Comparison of ENCODE assay signal across 12 cellular contexts in the genomic region with DNA sequence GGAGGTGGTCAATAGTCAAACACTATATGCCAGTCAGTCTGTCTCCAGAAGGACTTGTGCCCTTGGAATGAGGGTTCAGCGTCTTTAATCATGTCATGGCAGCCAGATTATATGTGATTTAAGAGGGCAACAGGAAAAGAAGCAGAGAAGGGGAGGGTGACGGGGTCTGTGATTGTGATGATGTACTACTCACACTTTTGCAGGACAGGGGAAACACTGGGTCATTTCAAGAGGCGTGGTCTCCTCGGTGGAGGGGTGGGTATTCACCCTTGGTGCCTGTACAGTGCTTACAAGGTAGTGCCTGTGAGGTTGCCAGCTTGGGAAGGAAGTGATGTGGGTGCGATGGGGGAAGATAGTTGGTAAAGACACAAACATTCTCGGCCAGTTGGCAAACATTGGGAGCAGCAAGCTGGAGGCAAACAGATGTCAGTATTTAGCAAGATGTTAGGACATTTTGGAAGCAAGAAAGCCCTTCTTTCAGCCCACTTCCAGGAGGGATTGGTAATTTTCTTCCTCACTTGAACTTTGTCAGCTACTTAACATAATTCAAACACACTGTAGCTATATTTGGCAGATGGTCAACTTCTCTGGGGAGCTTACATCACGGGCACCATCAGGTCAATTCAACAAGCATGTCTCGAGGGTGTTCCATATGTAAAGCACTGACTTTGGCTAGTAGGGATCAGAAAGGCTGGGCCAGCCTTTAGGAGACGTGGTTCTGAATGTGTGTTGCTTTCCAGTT. TPM values are rescaled to one million over a fixed set of nuclear protein-coding genes. Genes with fewer than 3 reads are reported as not detected.
DNase-seq lines count a peak whose midpoint lies in the region; ATAC-seq and TF ChIP-seq lines count a peak whose summit lies in the region.
"Had no signal": no experiment of that assay in that cellular context is flagged by ENCODE, and none has a peak within 500 bp of the region (broad histone marks: within the 10 kb centered on the region; RNA-seq: fewer than 3 reads in every experiment).

No MANE protein-coding gene starts in this region.

- no peaks in the 10 kb centered on the region for H3K36me3 Mint-ChIP-seq in endodermal cell (ENCODE audit: low read depth)
- no peaks in the 10 kb centered on the region for H3K36me3 Mint-ChIP-seq in stimulated activated memory B cell treated with anti-CD40 and anti-IgM and Interleukin-4, amounts not matched to agents 10 μg/mL and 1 μg/mL and 100 μg/mL, for 72 hours
- no peaks in the 10 kb centered on the region for H3K36me3 Mint-ChIP-seq in T-helper 17 cell (ENCODE audit: low read depth)
- H3K36me3 Mint-ChIP-seq in type B pancreatic cell, result no peaks in the 10 kb centered on the region
- H3K36me3 Mint-ChIP-seq: CD4-positive, alpha-beta memory T cell; stimulated activated naive B cell treated with anti-CD40 and anti-IgM and Interleukin-4, amounts not matched to agents 10 μg/mL and 1 μg/mL and 100 μg/mL, for 72 hours had no signal

- no peak for ATAC-seq in stimulated activated memory B cell treated with anti-CD40 and anti-IgM and Interleukin-4, amounts not matched to agents 10 μg/mL and 1 μg/mL and 100 μg/mL, for 72 hours
- ATAC-seq in T-helper 17 cell, result no peak
- ATAC-seq: stimulated activated naive B cell treated with anti-CD40 and anti-IgM and Interleukin-4, amounts not matched to agents 10 μg/mL and 1 μg/mL and 100 μg/mL, for 72 hours had no signal

- DNase-seq in Daoy (ENCODE audit: low read depth), result peak; percentile 15
- DNase-seq in NCI-H2171 treated with DMSO at 0.1 percent for 48 hours (lab: John Stamatoyannopoulos, UW), result peak; percentile 75
- no peak for DNase-seq in endodermal cell
- peak; percentile 77 for DNase-seq in posterior vena cava (ENCODE audit: low spot score)
- DNase-seq in T-helper 17 cell, result no peak
- no peak for DNase-seq in stimulated activated CD4-positive, alpha-beta T cell treated with anti-CD3 and anti-CD28 coated beads, Interleukin-15, amount 100 ng/mL, for 24 hours
- DNase-seq in type B pancreatic cell (ENCODE audit: extremely low spot score, unreplicated experiment), result no peak
- DNase-seq: CD4-positive, alpha-beta memory T cell; effector memory CD4-positive, alpha-beta T cell; stimulated activated CD4-positive, alpha-beta T cell treated with anti-CD3 and anti-CD28 coated beads, Interleukin-1b, Interleukin-23, amount 100 ng/mL, for 48 hours; stimulated activated naive B cell treated with anti-CD40 and anti-IgM and Interleukin-4, amounts not matched to agents 10 μg/mL and 1 μg/mL and 100 μg/mL, for 72 hours had no signal

- peaks cover 1% of the 10 kb centered on the region for H3K9me3 ChIP-seq in endodermal cell (ENCODE audit: control insufficient read depth, low read length)
- no peaks in the 10 kb centered on the region for H3K9me3 ChIP-seq in T-helper 17 cell (ENCODE audit: control insufficient read depth, low read length, poor library complexity, severe bottlenecking)

- H3K4me3 ChIP-seq in endodermal cell (ENCODE audit: low read length), result no peak overlapping the region

- 93 to 95% methylated on average over 7 to 9 of the region's 9 CpGs for whole genome bisulfite sequencing in endodermal cell (ENCODE audit: insufficient coverage in 1 of 2, insufficient read length in 1 of 2), 2 experiments

- H3K27me3 Mint-ChIP-seq in endodermal cell (ENCODE audit: insufficient read depth) (peaks cover 2% of the 10 kb centered on the region), T-helper 17 cell (peaks cover 24% of the 10 kb centered on the region), type B pancreatic cell (no peaks in the 10 kb centered on the region)
- H3K27me3 Mint-ChIP-seq in stimulated activated memory B cell treated with anti-CD40 and anti-IgM and Interleukin-4, amounts not matched to agents 10 μg/mL and 1 μg/mL and 100 μg/mL, for 72 hours, result no peaks in the 10 kb centered on the region

- H3K4me1 Mint-ChIP-seq in endodermal cell (peaks cover 2% of the 10 kb centered on the region), T-helper 17 cell (no peaks in the 10 kb centered on the region), type B pancreatic cell (ENCODE audit: unreplicated experiment) (peaks cover 4% of the 10 kb centered on the region)
- H3K4me1 Mint-ChIP-seq in stimulated activated memory B cell treated with anti-CD40 and anti-IgM and Interleukin-4, amounts not matched to agents 10 μg/mL and 1 μg/mL and 100 μg/mL, for 72 hours, result no peaks in the 10 kb centered on the region
- H3K4me1 Mint-ChIP-seq: CD4-positive, alpha-beta memory T cell; stimulated activated naive B cell treated with anti-CD40 and anti-IgM and Interleukin-4, amounts not matched to agents 10 μg/mL and 1 μg/mL and 100 μg/mL, for 72 hours had no signal

- H3K36me3 ChIP-seq in endodermal cell (ENCODE audit: control insufficient read depth, insufficient read depth, low read length), result no peaks in the 10 kb centered on the region

- peak overlapping the region; percentile 83 for H3K27ac ChIP-seq in endodermal cell (ENCODE audit: low read depth, low read length)

- no peaks in the 10 kb centered on the region for H3K4me1 ChIP-seq in endodermal cell (ENCODE audit: control insufficient read depth, insufficient read depth, low read length)

- H3K9me3 Mint-ChIP-seq in endodermal cell (no peaks in the 10 kb centered on the region), type B pancreatic cell (no peaks in the 10 kb centered on the region)
- H3K9me3 Mint-ChIP-seq in stimulated activated memory B cell treated with anti-CD40 and anti-IgM and Interleukin-4, amounts not matched to agents 10 μg/mL and 1 μg/mL and 100 μg/mL, for 72 hours, result no peaks in the 10 kb centered on the region
- H3K9me3 Mint-ChIP-seq: stimulated activated naive B cell treated with anti-CD40 and anti-IgM and Interleukin-4, amounts not matched to agents 10 μg/mL and 1 μg/mL and 100 μg/mL, for 72 hours had no signal

- H3K27ac Mint-ChIP-seq in endodermal cell, result no peak overlapping the region
- H3K27ac Mint-ChIP-seq in stimulated activated memory B cell treated with anti-CD40 and anti-IgM and Interleukin-4, amounts not matched to agents 10 μg/mL and 1 μg/mL and 100 μg/mL, for 72 hours, result no peak overlapping the region
- no peak overlapping the region for H3K27ac Mint-ChIP-seq in T-helper 17 cell
- H3K27ac Mint-ChIP-seq in type B pancreatic cell, result no peak overlapping the region
- H3K27ac Mint-ChIP-seq: CD4-positive, alpha-beta memory T cell; stimulated activated naive B cell treated with anti-CD40 and anti-IgM and Interleukin-4, amounts not matched to agents 10 μg/mL and 1 μg/mL and 100 μg/mL, for 72 hours had no signal

- intact Hi-C loops in posterior vena cava (cut with DNase I), result no loop called here

- H3K9ac ChIP-seq in endodermal cell (ENCODE audit: extremely low read depth, low read length, poor library complexity, severe bottlenecking), result no peak overlapping the region

- TF ChIP-seq CTCF in endodermal cell (conservative IDR thresholded peaks at IDR 0.05) (no peak), type B pancreatic cell (conservative IDR thresholded peaks at IDR 0.05) (no peak)

- H3K4me3 Mint-ChIP-seq in endodermal cell, result no peak overlapping the region
- H3K4me3 Mint-ChIP-seq in stimulated activated memory B cell treated with anti-CD40 and anti-IgM and Interleukin-4, amounts not matched to agents 10 μg/mL and 1 μg/mL and 100 μg/mL, for 72 hours, result no peak overlapping the region
- H3K4me3 Mint-ChIP-seq in T-helper 17 cell, result no peak overlapping the region
- H3K4me3 Mint-ChIP-seq in type B pancreatic cell, result no peak overlapping the region
- H3K4me3 Mint-ChIP-seq: CD4-positive, alpha-beta memory T cell; stimulated activated naive B cell treated with anti-CD40 and anti-IgM and Interleukin-4, amounts not matched to agents 10 μg/mL and 1 μg/mL and 100 μg/mL, for 72 hours had no signal

- peaks cover 5% of the 10 kb centered on the region for H3K27me3 ChIP-seq in endodermal cell (ENCODE audit: control insufficient read depth, insufficient read depth, low read length, poor library complexity, severe bottlenecking)

RNA-seq across cellular contexts. Expression of a gene that starts 30.2 kb away (rescaled TPM):
- total RNA-seq in Daoy (2014; rRNA removed; shearing (Covaris generic)), result 2.5 and 6.7 TPM in 2 replicates
- total RNA-seq in endodermal cell (10 to 100 TPM; 17.2 to 18.4 TPM), posterior vena cava (100 to 1,000 TPM in 1 of 2 donors, 10 to 100 TPM in 1; 63.2 to 118 TPM), T-helper 17 cell (1 to 10 TPM; 4.9 to 5.9 TPM), type B pancreatic cell (ENCODE audit: low replicate concordance) (36.4 and 57.0 TPM in 2 replicates)
- polyA plus RNA-seq in endodermal cell (2013, experiment 1 of 2), result 24.4 TPM
- polyA plus RNA-seq in endodermal cell (2013, experiment 2 of 2), result 28.6 TPM

Comparison
In these comparisons a context has a peak if more than half of its experiments do, and no peak if none do; other contexts are left out.
1. DNase-seq: peak in Daoy (single experiment), NCI-H2171 treated with DMSO at 0.1 percent for 48 hours (single experiment) and posterior vena cava (single experiment); none in endodermal cell (single experiment), T-helper 17 cell (0 of 3), stimulated activated CD4-positive, alpha-beta T cell treated with anti-CD3 and anti-CD28 coated beads, Interleukin-15, amount 100 ng/mL, for 24 hours (single experiment) and type B pancreatic cell (single experiment).